9 cellular contexts compared by ENCODE assay signal in the genomic region with DNA sequence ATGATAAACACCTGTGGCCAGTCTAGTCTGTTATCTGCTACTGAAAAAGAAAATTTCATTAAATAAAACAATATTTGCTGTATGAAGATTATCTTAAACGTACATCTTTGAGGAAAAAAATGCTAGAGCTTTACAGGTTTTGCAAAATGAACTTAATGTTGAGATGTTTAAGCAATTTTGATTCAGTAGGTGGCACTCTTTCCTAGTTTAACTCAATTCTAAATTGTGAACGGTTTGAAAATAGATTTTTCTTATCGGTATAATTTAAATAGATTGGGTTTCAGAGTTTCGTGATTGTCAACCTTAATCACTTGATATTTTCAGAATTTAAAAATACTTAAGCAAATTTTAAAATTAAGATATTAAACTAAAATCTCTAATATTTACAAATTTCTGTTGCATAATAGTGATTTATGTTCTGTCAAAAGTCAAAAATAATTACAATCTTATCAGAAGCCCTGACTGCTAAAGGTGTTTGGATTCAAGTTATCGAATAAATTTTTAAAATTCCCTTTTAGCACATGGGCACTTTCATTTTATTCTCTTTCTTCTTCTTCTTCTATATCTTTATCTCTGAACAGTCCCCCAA. TPM values are rescaled to one million over a fixed set of nuclear protein-coding genes. Genes with fewer than 3 reads are reported as not detected.
DNase-seq lines count a peak whose midpoint lies in the region; ATAC-seq and TF ChIP-seq lines count a peak whose summit lies in the region.
"Had no signal": no experiment of that assay in that cellular context is flagged by ENCODE, and none has a peak within 500 bp of the region (broad histone marks: within the 10 kb centered on the region; RNA-seq: fewer than 3 reads in every experiment).

No MANE protein-coding gene starts in this region.

- H3K27me3 ChIP-seq in Karpas-422 (ENCODE audit: low read length) = no peaks in the 10 kb centered on the region
- H3K27me3 ChIP-seq: SJSA1 had no signal

- peaks cover 44% of the 10 kb centered on the region for H3K4me1 ChIP-seq in Karpas-422 (ENCODE audit: low read length)

- H3K27ac ChIP-seq in Karpas-422 (ENCODE audit: low read length) = peak overlapping the region; percentile 75
- H3K27ac ChIP-seq: SJSA1 had no signal

- H3K9me2 ChIP-seq in Karpas-422 (replicated peaks; ENCODE audit: insufficient read depth, low read length) = no peaks in the 10 kb centered on the region

- no peaks in the 10 kb centered on the region for H3K36me3 ChIP-seq in Karpas-422 (ENCODE audit: insufficient read depth, low read length)
- H3K36me3 ChIP-seq: SJSA1 had no signal

- TF ChIP-seq CTCF in fibroblast of mammary gland (conservative IDR thresholded peaks at IDR 0.05; ENCODE audit: control insufficient read depth, insufficient read depth, low read depth, low read length) (peak; percentile 55), retinal pigment epithelial cell (conservative IDR thresholded peaks at IDR 0.05; ENCODE audit: low read depth, low read length) (peak; percentile 46)

- peak overlapping the region; percentile 68 for H3K4me2 ChIP-seq in Karpas-422 (ENCODE audit: low read depth, low read length, poor library complexity, severe bottlenecking)

- ATAC-seq in GM19035 (IDR thresholded peaks at IDR 0.05; ENCODE audit: unreplicated experiment) = no peak
- no peak for ATAC-seq in HG02610 (IDR thresholded peaks at IDR 0.05; ENCODE audit: unreplicated experiment)

- peak overlapping the region; percentile 8; the same call in 1 of the 2 replicates for H2AFZ ChIP-seq in Karpas-422 (ENCODE audit: low read length)

- no peaks in the 10 kb centered on the region for H4K20me1 ChIP-seq in Karpas-422 (ENCODE audit: insufficient read depth, low read depth, low read length)

- peak overlapping the region; percentile 37; the same call in 1 of the 2 replicates for H3K9ac ChIP-seq in Karpas-422 (ENCODE audit: low read length)

- peak overlapping the region; percentile 49 for H3K4me3 ChIP-seq in Karpas-422 (ENCODE audit: low read length)
- H3K4me3 ChIP-seq in fibroblast of mammary gland (ENCODE audit: control insufficient read depth, low read depth, low read length) = no peak overlapping the region
- no peak overlapping the region for H3K4me3 ChIP-seq in retinal pigment epithelial cell (ENCODE audit: low read length)
- H3K4me3 ChIP-seq: SJSA1 had no signal

- DNase-seq in DMS53 treated with DMSO at 0.1 percent for 48 hours (lab: John Stamatoyannopoulos, UW; ENCODE audit: unreplicated experiment) (peak; percentile 3), Karpas-422 (peak; percentile 83), SKM-1 (lab: John Stamatoyannopoulos, UW; ENCODE audit: unreplicated experiment) (peak; percentile 32), fibroblast of mammary gland (ENCODE audit: low read depth) (peak; percentile 64), retinal pigment epithelial cell (ENCODE audit: low read depth) (peak; percentile 4), UCSD-AML1 (lab: John Stamatoyannopoulos, UW; ENCODE audit: unreplicated experiment) (no peak)

- no peaks in the 10 kb centered on the region for H3K79me2 ChIP-seq in Karpas-422 (ENCODE audit: low read length)

- no peaks in the 10 kb centered on the region for H3K9me3 ChIP-seq in Karpas-422 (ENCODE audit: low read length)
- H3K9me3 ChIP-seq: SJSA1 had no signal

RNA-seq across cellular contexts. Expression of a gene that starts 7.0 kb away (rescaled TPM):
- total RNA-seq in Karpas-422 (2014; rRNA removed; shearing (Covaris generic); ENCODE audit: low replicate concordance) = 26.8 and 61.0 TPM in 2 replicates

RNA-seq across cellular contexts. Expression of a gene that starts 47.0 kb away (rescaled TPM):
- total RNA-seq in Karpas-422 (2014; rRNA removed; shearing (Covaris generic); ENCODE audit: low replicate concordance) = 119 and 153 TPM in 2 replicates
